ENCODE assay signal across 22 cellular contexts in genomic region chr6:38725414-38726183, GRCh38. TPM values are rescaled to one million over a fixed set of nuclear protein-coding genes. Genes with fewer than 3 reads are reported as not detected.
DNase-seq lines count a peak whose midpoint lies in the region; ATAC-seq, FAIRE-seq and TF ChIP-seq lines count a peak whose summit lies in the region.
"Had no signal": no experiment of that assay in that cellular context is flagged by ENCODE, and none has a peak within 500 bp of the region (broad histone marks: within the 10 kb centered on the region; RNA-seq: fewer than 3 reads in every experiment).

No MANE protein-coding gene starts in this region.

- POLR2A ChIA-PET in activated CD4-positive, alpha-beta T cell treated with anti-CD3 and anti-CD28 coated beads for 36 hours (lab: Charles Lee) = interaction anchor here (0.5 kb wide), 1 partner anchor 22 kb away, joined by 3 read pairs; the partner anchor contains the start of gene GLO1

- intact Hi-C loops in activated CD4-positive, alpha-beta T cell treated with anti-CD3 and anti-CD28 coated beads for 36 hours (cut with DNase I, micrococcal nuclease) = no loop called here
- intact Hi-C loops in left lung (cut with DNase I) = no loop called here

- no peaks in the 10 kb centered on the region for H3K9me3 Mint-ChIP-seq in activated CD4-positive, alpha-beta T cell treated with anti-CD3 and anti-CD28 coated beads for 36 hours (ENCODE audit: low read depth)
- no peaks in the 10 kb centered on the region for H3K9me3 Mint-ChIP-seq in T-helper 2 cell treated with Interferon-gamma antibody and Interleukin-4, amounts not matched to agents 5 μg/mL and 100 μg/mL, for 36 hours
- H3K9me3 Mint-ChIP-seq: CD4-positive, alpha-beta T cell had no signal

- DNase-seq in activated CD4-positive, alpha-beta T cell treated with anti-CD3 and anti-CD28 coated beads for 36 hours = peak; percentile 13
- no peak for DNase-seq in activated CD4-positive, alpha-beta T cell treated with anti-CD3 and anti-CD28 coated beads for 48 hours
- DNase-seq in T-helper 2 cell treated with Interferon-gamma antibody and Interleukin-4, amounts not matched to agents 5 μg/mL and 100 μg/mL, for 36 hours (ENCODE audit: low spot score) = peak; percentile 13
- DNase-seq in kidney tubule cell (ENCODE audit: low spot score) (peak; percentile 18), retina (no peak), left lung (no peak), D721Med (ENCODE audit: insufficient read length, low spot score) (no peak)
- DNase-seq: 8988T; activated CD4-positive, alpha-beta T cell treated with anti-CD3 and anti-CD28 coated beads for 1 hour; activated effector memory CD4-positive, alpha-beta T cell treated with Interleukin-2 at 50 U/mL for 16 hours; CD4-positive, alpha-beta T cell; H9; mesendoderm; NCI-H2029; NCI-H526 treated with DMSO at 0.1 percent for 48 hours; stimulated activated CD4-positive, alpha-beta T cell treated with anti-CD3 and anti-CD28 coated beads, Interleukin-2, amount 100 ng/mL, for 24 hours; stimulated activated CD8-positive, alpha-beta memory T cell treated with anti-CD3 and anti-CD28 coated beads, Interleukin-4, amount 100 ng/mL, for 48 hours; upper lobe of left lung had no signal

- H3K27ac Mint-ChIP-seq in activated CD4-positive, alpha-beta T cell treated with anti-CD3 and anti-CD28 coated beads for 36 hours = no peak overlapping the region
- peak overlapping the region; percentile 47 for H3K27ac Mint-ChIP-seq in T-helper 2 cell treated with Interferon-gamma antibody and Interleukin-4, amounts not matched to agents 5 μg/mL and 100 μg/mL, for 36 hours
- H3K27ac Mint-ChIP-seq: CD4-positive, alpha-beta T cell; H9 had no signal

- H3K27ac ChIP-seq in left lung = no peak overlapping the region
- H3K27ac ChIP-seq: cardiac muscle cell, gastroesophageal sphincter, right atrium auricular region, upper lobe of left lung had no signal

- FAIRE-seq in D721Med (lab: Jason Lieb, UNC) = no peak

- peaks cover 8% of the 10 kb centered on the region for H3K27me3 Mint-ChIP-seq in activated CD4-positive, alpha-beta T cell treated with anti-CD3 and anti-CD28 coated beads for 36 hours
- H3K27me3 Mint-ChIP-seq in T-helper 2 cell treated with Interferon-gamma antibody and Interleukin-4, amounts not matched to agents 5 μg/mL and 100 μg/mL, for 36 hours (ENCODE audit: low read depth) = peaks cover 14% of the 10 kb centered on the region

- H3K4me3 ChIP-seq in left lung = no peak overlapping the region
- H3K4me3 ChIP-seq: cardiac muscle cell, gastroesophageal sphincter, right atrium auricular region, upper lobe of left lung had no signal

- no peaks in the 10 kb centered on the region for H3K27me3 ChIP-seq in left lung
- H3K27me3 ChIP-seq: cardiac muscle cell, right atrium auricular region, upper lobe of left lung had no signal

- H3K9me3 ChIP-seq in left lung = no peaks in the 10 kb centered on the region
- H3K9me3 ChIP-seq: gastroesophageal sphincter, right atrium auricular region, upper lobe of left lung had no signal

- H3K4me3 Mint-ChIP-seq in activated CD4-positive, alpha-beta T cell treated with anti-CD3 and anti-CD28 coated beads for 36 hours = no peak overlapping the region
- peak overlapping the region; percentile 15 for H3K4me3 Mint-ChIP-seq in T-helper 2 cell treated with Interferon-gamma antibody and Interleukin-4, amounts not matched to agents 5 μg/mL and 100 μg/mL, for 36 hours
- H3K4me3 Mint-ChIP-seq: CD4-positive, alpha-beta T cell; H9 had no signal

- peak; percentile 63 for ATAC-seq in activated CD4-positive, alpha-beta T cell treated with anti-CD3 and anti-CD28 coated beads for 36 hours
- ATAC-seq in HG02678 (IDR thresholded peaks at IDR 0.05; ENCODE audit: unreplicated experiment) = peak; percentile 51
- no peak for ATAC-seq in left lung
- ATAC-seq: gastroesophageal sphincter had no signal

- no peaks in the 10 kb centered on the region for H3K4me1 ChIP-seq in left lung
- H3K4me1 ChIP-seq: right atrium auricular region had no signal

- CTCF ChIA-PET in activated CD4-positive, alpha-beta T cell treated with anti-CD3 and anti-CD28 coated beads for 36 hours (lab: Charles Lee) = interaction anchor here (0.5 to 1.5 kb wide), 2 partner anchors 28 to 399 kb away, joined by 3 to 4 read pairs; no protein-coding TSS in a partner anchor

- peaks cover 10% of the 10 kb centered on the region for H3K4me1 Mint-ChIP-seq in activated CD4-positive, alpha-beta T cell treated with anti-CD3 and anti-CD28 coated beads for 36 hours
- peaks cover 15% of the 10 kb centered on the region for H3K4me1 Mint-ChIP-seq in T-helper 2 cell treated with Interferon-gamma antibody and Interleukin-4, amounts not matched to agents 5 μg/mL and 100 μg/mL, for 36 hours (ENCODE audit: low read depth)

- no peaks in the 10 kb centered on the region for H3K36me3 Mint-ChIP-seq in activated CD4-positive, alpha-beta T cell treated with anti-CD3 and anti-CD28 coated beads for 36 hours (ENCODE audit: low read depth)
- H3K36me3 Mint-ChIP-seq in T-helper 2 cell treated with Interferon-gamma antibody and Interleukin-4, amounts not matched to agents 5 μg/mL and 100 μg/mL, for 36 hours (ENCODE audit: low read depth) = peaks cover 2% of the 10 kb centered on the region

- H3K36me3 ChIP-seq in left lung = no peaks in the 10 kb centered on the region
- H3K36me3 ChIP-seq: cardiac muscle cell, gastroesophageal sphincter, right atrium auricular region, upper lobe of left lung had no signal

- TF ChIP-seq CTCF in left lung (IDR thresholded peaks at IDR 0.05) (no peak), D721Med (IDR thresholded peaks at IDR 0.05; ENCODE audit: insufficient read depth, missing control alignments) (no peak)

RNA-seq across cellular contexts. Expression of gene DNAH8, which starts 10.5 kb away (rescaled TPM):
- under 1 TPM in 1 of 2 experiments, not detected in 1; 0.02 TPM for total RNA-seq in activated CD4-positive, alpha-beta T cell treated with anti-CD3 and anti-CD28 coated beads for 36 hours
- total RNA-seq in left lung = under 1 TPM; 0.03 TPM
- total RNA-seq: cardiac muscle cell, gastroesophageal sphincter, H9 had no signal

RNA-seq across cellular contexts. Expression of gene GLO1, which starts 22.7 kb away (rescaled TPM):
- 100 to 1,000 TPM; 150 to 152 TPM for total RNA-seq in activated CD4-positive, alpha-beta T cell treated with anti-CD3 and anti-CD28 coated beads for 36 hours
- 10 to 100 TPM; 88.8 to 99.6 TPM for total RNA-seq in left lung

Comparison
In these comparisons a context has a peak if more than half of its experiments do, and no peak if none do; other contexts are left out.
1. DNase-seq: peak in activated CD4-positive, alpha-beta T cell treated with anti-CD3 and anti-CD28 coated beads for 36 hours (single experiment), T-helper 2 cell treated with Interferon-gamma antibody and Interleukin-4, amounts not matched to agents 5 μg/mL and 100 μg/mL, for 36 hours (single experiment) and kidney tubule cell (single experiment); none in activated CD4-positive, alpha-beta T cell treated with anti-CD3 and anti-CD28 coated beads for 48 hours (single experiment), retina (single experiment), left lung (0 of 2) and D721Med (single experiment).